ENCODE assay signal across 9 cellular contexts in genomic region chr17:9402590-9403199, GRCh38.
DNase-seq lines count a peak whose midpoint lies in the region; TF ChIP-seq lines count a peak whose summit lies in the region.
"Had no signal": no experiment of that assay in that cellular context is flagged by ENCODE, and none has a peak within 500 bp of the region (broad histone marks: within the 10 kb centered on the region; RNA-seq: fewer than 3 reads in every experiment).

No MANE protein-coding gene starts in this region.

- TF ChIP-seq CTCF in thyroid gland (IDR thresholded peaks at IDR 0.05), result peak in 1 of 6 experiments; percentile 23

- H3K27ac ChIP-seq in iPS DF 6.9 (ENCODE audit: low read length) (no peak overlapping the region), thyroid gland (no peak overlapping the region)
- H3K27ac ChIP-seq: BLaER1 treated with 17β-estradiol and CSF1 and Interleukin-3, amounts not matched to agents 10 nM and 100 nM had no signal

- TF ChIP-seq POLR2A in thyroid gland (IDR thresholded peaks at IDR 0.05), result no peak

- no peaks in the 10 kb centered on the region for H3K4me1 ChIP-seq in iPS DF 6.9 (ENCODE audit: control insufficient read depth, insufficient read depth, low read length)
- no peaks in the 10 kb centered on the region for H3K4me1 ChIP-seq in thyroid gland
- H3K4me1 ChIP-seq: BLaER1 treated with 17β-estradiol and CSF1 and Interleukin-3, amounts not matched to agents 10 nM and 100 nM had no signal

- H3K27me3 ChIP-seq in iPS DF 6.9 (ENCODE audit: control insufficient read depth, insufficient read depth, low read length), result no peaks in the 10 kb centered on the region
- H3K27me3 ChIP-seq in thyroid gland, result no peaks in the 10 kb centered on the region
- H3K27me3 ChIP-seq: BLaER1 treated with 17β-estradiol and CSF1 and Interleukin-3, amounts not matched to agents 10 nM and 100 nM had no signal

- no CpG with 5 or more reads among the region's 9 CpGs for WGBS in iPS DF 6.9 (ENCODE audit: insufficient coverage, insufficient read length)
- WGBS in thyroid gland, 2 donors, result 94 to 95% methylated on average over 9 of the region's 9 CpGs

- no peak overlapping the region for H3K4me3 ChIP-seq in iPS DF 6.9 (ENCODE audit: low read length)
- no peak overlapping the region for H3K4me3 ChIP-seq in thyroid gland (replicated peaks in 1 of 3)
- H3K4me3 ChIP-seq: BLaER1 treated with 17β-estradiol and CSF1 and Interleukin-3, amounts not matched to agents 10 nM and 100 nM had no signal

- no peaks in the 10 kb centered on the region for H3K9me3 ChIP-seq in iPS DF 6.9 (ENCODE audit: control insufficient read depth, insufficient read depth, low read length)
- H3K9me3 ChIP-seq in thyroid gland, result no peaks in the 10 kb centered on the region
- H3K9me3 ChIP-seq: BLaER1 treated with 17β-estradiol and CSF1 and Interleukin-3, amounts not matched to agents 10 nM and 100 nM had no signal

- H3K36me3 ChIP-seq in iPS DF 6.9 (ENCODE audit: control insufficient read depth, insufficient read depth, low read length) (no peaks in the 10 kb centered on the region), thyroid gland (no peaks in the 10 kb centered on the region)

- DNase-seq in NCI-H2196 (lab: John Stamatoyannopoulos, UW; ENCODE audit: unreplicated experiment), result peak; percentile 9
- DNase-seq in NCI-H2196 treated with DMSO at 0.1 percent for 48 hours (lab: John Stamatoyannopoulos, UW; ENCODE audit: unreplicated experiment), result no peak
- DNase-seq in LoVo (ENCODE audit: low spot score), result peak; percentile 22
- DNase-seq in activated CD4-positive, alpha-beta T cell treated with anti-CD3 and anti-CD28 coated beads, Interleukin-2, amount 50 U/mL, for 4 hours, result peak; percentile 8 to 18
- DNase-seq in iPS DF 6.9 (ENCODE audit: low read depth, low spot score), result peak; percentile 33
- DNase-seq in DMS153 treated with DMSO at 0.1 percent for 48 hours (lab: John Stamatoyannopoulos, UW; ENCODE audit: unreplicated experiment), result no peak
- no peak for DNase-seq in thyroid gland
- no peak for DNase-seq in NCI-H510A treated with DMSO at 0.1 percent for 48 hours (lab: John Stamatoyannopoulos, UW)

- intact Hi-C loops in thyroid gland (cut with DNase I), result no loop called here

Comparison
In these comparisons a context has a peak if more than half of its experiments do, and no peak if none do; other contexts are left out.
1. DNase-seq: peak in NCI-H2196 (single experiment), LoVo (single experiment), activated CD4-positive, alpha-beta T cell treated with anti-CD3 and anti-CD28 coated beads, Interleukin-2, amount 50 U/mL, for 4 hours (2 of 2) and iPS DF 6.9 (single experiment); none in NCI-H2196 treated with DMSO at 0.1 percent for 48 hours (single experiment), DMS153 treated with DMSO at 0.1 percent for 48 hours (single experiment), thyroid gland (0 of 2) and NCI-H510A treated with DMSO at 0.1 percent for 48 hours (single experiment).